ENCODE assay signal across 8 cellular contexts in genomic region chr1:152869808-152870419, GRCh38. TPM values are rescaled to one million over a fixed set of nuclear protein-coding genes. Genes with fewer than 3 reads are reported as not detected.
DNase-seq lines count a peak whose midpoint lies in the region; ATAC-seq and TF ChIP-seq lines count a peak whose summit lies in the region.

No MANE protein-coding gene starts in this region.

- 38% methylated on average over 9 of the region's 9 CpGs for WGBS in esophagus muscularis mucosa

- H3K27ac Mint-ChIP-seq in nephron progenitor cell: no peak overlapping the region

- DNase-seq in ELF-1 (ENCODE audit: low read depth, low spot score) (peak; percentile 68), NOMO-1 treated with dmso at 0.1 percent for 144 hours (lab: John Stamatoyannopoulos, UW; ENCODE audit: unreplicated experiment) (peak; percentile 13), esophagus muscularis mucosa (ENCODE audit: extremely low spot score) (no peak), nephron progenitor cell (peak; percentile 74), GDM1 (lab: John Stamatoyannopoulos, UW) (no peak)
- peak; percentile 12 for DNase-seq in activated CD8-positive, alpha-beta memory T cell treated with anti-CD3 and anti-CD28 coated beads, Interleukin-2, amount 50 U/mL, for 24 hours (ENCODE audit: extremely low read depth)
- peak; percentile 18 for DNase-seq in stimulated activated naive CD4-positive, alpha-beta T cell treated with Interleukin-2 at 50 U/mL for 16 hours (lab: John Stamatoyannopoulos, UW)

- intact Hi-C loops in esophagus muscularis mucosa (cut with DNase I): loop anchor here (1.0 kb wide), 1 partner anchor 56 kb away; no protein-coding TSS in a partner anchor

- TF ChIP-seq POLR2A in esophagus muscularis mucosa (IDR thresholded peaks at IDR 0.05; ENCODE audit: low read depth): no peak

- peaks cover 9% of the 10 kb centered on the region for H3K27me3 Mint-ChIP-seq in nephron progenitor cell (ENCODE audit: low read depth, poor library complexity)

- H3K36me3 ChIP-seq in esophagus muscularis mucosa: no peaks in the 10 kb centered on the region

- peaks cover 5% of the 10 kb centered on the region for H3K9me3 Mint-ChIP-seq in nephron progenitor cell

- TF ChIP-seq EP300 in esophagus muscularis mucosa (IDR thresholded peaks at IDR 0.05): no peak

- H3K9me3 ChIP-seq in esophagus muscularis mucosa: no peaks in the 10 kb centered on the region

- no peaks in the 10 kb centered on the region for H3K27me3 ChIP-seq in esophagus muscularis mucosa

- no peaks in the 10 kb centered on the region for H3K36me3 Mint-ChIP-seq in nephron progenitor cell (ENCODE audit: low read depth)

- H3K27ac ChIP-seq in esophagus muscularis mucosa (replicated peaks in 1 of 4): no peak overlapping the region

- peak; percentile 60 to 80 (median 65) for TF ChIP-seq CTCF in esophagus muscularis mucosa (IDR thresholded peaks at IDR 0.05)
- peak; percentile 66 for TF ChIP-seq CTCF in nephron progenitor cell (IDR thresholded peaks at IDR 0.05)

- ATAC-seq in HG03520 (IDR thresholded peaks at IDR 0.05; ENCODE audit: unreplicated experiment): peak; percentile 73

- no peak overlapping the region for H3K4me3 ChIP-seq in esophagus muscularis mucosa

- no peaks in the 10 kb centered on the region for H3K4me1 Mint-ChIP-seq in nephron progenitor cell

- H3K4me3 Mint-ChIP-seq in nephron progenitor cell: no peak overlapping the region

- H3K4me1 ChIP-seq in esophagus muscularis mucosa: peaks cover 0 to 5% (median 0%) of the 10 kb centered on the region in 4 donors

RNA-seq across cellular contexts. Expression of gene SMCP, which starts 8.2 kb away (rescaled TPM):
- not detected for total RNA-seq in esophagus muscularis mucosa

RNA-seq across cellular contexts. Expression of gene LCE7A, which starts 10.1 kb away (rescaled TPM):
- not detected for total RNA-seq in esophagus muscularis mucosa

RNA-seq across cellular contexts. Expression of gene LCE6A, which starts 27.3 kb away (rescaled TPM):
- total RNA-seq in esophagus muscularis mucosa: not detected

RNA-seq across cellular contexts. Expression of gene IVL, which starts 38.4 kb away (rescaled TPM):
- total RNA-seq in esophagus muscularis mucosa: not detected

RNA-seq across cellular contexts. Expression of gene LCE1A, which starts 42.6 kb away (rescaled TPM):
- not detected for total RNA-seq in esophagus muscularis mucosa

Comparison
In these comparisons a context has a peak if more than half of its experiments do, and no peak if none do; other contexts are left out.
1. DNase-seq: peak in ELF-1 (single experiment), NOMO-1 treated with dmso at 0.1 percent for 144 hours (single experiment), activated CD8-positive, alpha-beta memory T cell treated with anti-CD3 and anti-CD28 coated beads, Interleukin-2, amount 50 U/mL, for 24 hours (single experiment), nephron progenitor cell (single experiment) and stimulated activated naive CD4-positive, alpha-beta T cell treated with Interleukin-2 at 50 U/mL for 16 hours (single experiment); none in esophagus muscularis mucosa (single experiment) and GDM1 (single experiment).